ENCODE assay signal across 24 cellular contexts in the genomic region with DNA sequence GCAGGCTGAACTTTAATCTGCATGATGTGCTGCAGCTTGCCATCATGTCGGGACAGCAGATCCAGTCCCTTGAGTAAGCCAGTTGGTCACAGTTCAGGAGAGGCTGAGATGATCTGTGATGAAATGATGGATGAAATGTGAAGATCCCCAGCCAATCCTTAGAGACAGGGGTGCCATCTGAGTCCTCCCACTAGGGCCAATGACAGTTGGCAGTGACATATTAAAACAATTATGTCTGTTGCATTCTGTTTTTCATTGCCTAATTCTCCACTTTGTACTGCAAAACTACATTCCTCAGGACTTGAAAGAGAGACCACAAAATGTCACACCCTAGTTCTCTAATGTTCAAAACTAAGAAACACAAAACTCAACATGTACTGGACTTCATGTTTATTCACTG.
DNase-seq lines count a peak whose midpoint lies in the region; ATAC-seq and TF ChIP-seq lines count a peak whose summit lies in the region.
"Had no signal": no experiment of that assay in that cellular context is flagged by ENCODE, and none has a peak within 500 bp of the region (broad histone marks: within the 10 kb centered on the region; RNA-seq: fewer than 3 reads in every experiment).

No MANE protein-coding gene starts in this region.

- intact Hi-C loops in mammary epithelial cell (cut with micrococcal nuclease): no loop called here

- whole genome bisulfite sequencing in mammary epithelial cell (ENCODE audit: low coverage, missing lambda C conversion rate): 92% methylated on average over 1 of the region's 1 CpG

- no peaks in the 10 kb centered on the region for H4K20me1 ChIP-seq in mammary epithelial cell (ENCODE audit: insufficient read depth, low read length)

- H3K27ac ChIP-seq in mammary epithelial cell (ENCODE audit: insufficient read depth, low read depth, low read length): peak overlapping the region; percentile 92
- H3K27ac ChIP-seq: brain microvascular endothelial cell had no signal

- H3K36me3 ChIP-seq in mammary epithelial cell (ENCODE audit: insufficient read depth, low read length): no peaks in the 10 kb centered on the region
- H3K36me3 ChIP-seq: brain microvascular endothelial cell, suprapubic skin had no signal

- in situ Hi-C loops in mammary epithelial cell (cut with MboI; ENCODE audit: low sequenced_read_pairs in 2 of 2): loop anchor here in 1 of 2 donors (10.0 kb wide), 1 partner anchor 168 kb away; no protein-coding TSS in a partner anchor

- no peaks in the 10 kb centered on the region for H3K79me2 ChIP-seq in mammary epithelial cell (ENCODE audit: insufficient read depth, low read length)

- DNase-seq in AG08395 (ENCODE audit: low spot score) (peak; percentile 61), LHCN-M2 (ENCODE audit: low read depth) (peak; percentile 76), mammary epithelial cell (no peak), iris pigment epithelial cell (ENCODE audit: low read depth) (peak; percentile 47), NCI-H146 treated with DMSO at 0.1 percent for 48 hours (lab: John Stamatoyannopoulos, UW; ENCODE audit: unreplicated experiment) (no peak), amniotic stem cell (lab: John Stamatoyannopoulos, UW) (no peak)
- DNase-seq: activated CD4-positive, alpha-beta memory T cell treated with anti-CD3 and anti-CD28 coated beads, Interleukin-2, amount 10 ng/mL, durations not matched to agents 7 days and 5 days; activated naive CD8-positive, alpha-beta T cell treated with anti-CD3 and anti-CD28 coated beads, Interleukin-2, amount 10 ng/mL, durations not matched to agents 7 days and 5 days; brain microvascular endothelial cell; GDM1; head of caudate nucleus; Kasumi-1; left cardiac atrium; NCI-H1092 treated with DMSO at 0.1 percent for 48 hours; NCI-H2029; NCI-H2227 treated with DMSO at 0.1 percent for 48 hours; NCI-H69; stimulated activated CD4-positive, alpha-beta T cell treated with anti-CD3 and anti-CD28 coated beads, Interleukin-2, amount 100 ng/mL, for 48 hours; T-helper 9 cell had no signal

- TF ChIP-seq CTCF in mammary epithelial cell (conservative IDR thresholded peaks at IDR 0.05 in 1 of 2, IDR thresholded peaks at IDR 0.05 in 1 of 2; ENCODE audit: extremely low read depth in 1 of 2, insufficient read depth in 1 of 2, low read depth in 1 of 2, low read length in 2 of 2): no peak

- H2AFZ ChIP-seq in mammary epithelial cell (ENCODE audit: low read depth, low read length): peak overlapping the region; percentile 32

- CTCF ChIA-PET in mammary epithelial cell (lab: Charles Lee; ENCODE audit: low non-redundant PET): no interaction called here

- H3K27me3 ChIP-seq in mammary epithelial cell (ENCODE audit: insufficient read depth, low read length): no peaks in the 10 kb centered on the region
- H3K27me3 ChIP-seq: brain microvascular endothelial cell, suprapubic skin had no signal

- no peaks in the 10 kb centered on the region for H3K9me3 ChIP-seq in mammary epithelial cell (replicated peaks; ENCODE audit: insufficient read depth, low read length)
- H3K9me3 ChIP-seq: suprapubic skin had no signal

- no peak overlapping the region for H3K9ac ChIP-seq in mammary epithelial cell (ENCODE audit: insufficient read depth, low read length)

- H3K4me3 ChIP-seq in mammary epithelial cell (replicated peaks in 1 of 3; ENCODE audit: insufficient read depth in 1 of 3, low read depth in 2 of 3, low read length in 3 of 3): no peak overlapping the region
- H3K4me3 ChIP-seq: coronary artery, suprapubic skin had no signal

- H3K4me1 ChIP-seq in mammary epithelial cell (ENCODE audit: insufficient read depth, low read length): peaks cover 34% of the 10 kb centered on the region

- H3K4me2 ChIP-seq in mammary epithelial cell (ENCODE audit: insufficient read depth, low read depth, low read length): no peak overlapping the region

- dilution Hi-C loops in mammary epithelial cell (cut with HindIII; ENCODE audit: low sequenced_read_pairs): no loop called here

- BruUV-seq in mammary epithelial cell (replicated peaks; lab: Mats Ljungman, UMichigan): no TSS peak

- ATAC-seq in HG02885 (IDR thresholded peaks at IDR 0.05; ENCODE audit: poor library complexity, unreplicated experiment): no peak
- no peak for ATAC-seq in GM18519 (IDR thresholded peaks at IDR 0.05; ENCODE audit: low FRiP score, unreplicated experiment)
- ATAC-seq: stimulated activated memory B cell treated with anti-CD40 and anti-IgM and Interleukin-4, amounts not matched to agents 10 μg/mL and 1 μg/mL and 100 μg/mL, for 72 hours had no signal

Comparison
In these comparisons a context has a peak if more than half of its experiments do, and no peak if none do; other contexts are left out.
1. DNase-seq: peak in AG08395 (single experiment), LHCN-M2 (single experiment) and iris pigment epithelial cell (single experiment); none in mammary epithelial cell (single experiment), NCI-H146 treated with DMSO at 0.1 percent for 48 hours (single experiment) and amniotic stem cell (single experiment).